ENCODE assay signal across 8 cellular contexts in the genomic region with DNA sequence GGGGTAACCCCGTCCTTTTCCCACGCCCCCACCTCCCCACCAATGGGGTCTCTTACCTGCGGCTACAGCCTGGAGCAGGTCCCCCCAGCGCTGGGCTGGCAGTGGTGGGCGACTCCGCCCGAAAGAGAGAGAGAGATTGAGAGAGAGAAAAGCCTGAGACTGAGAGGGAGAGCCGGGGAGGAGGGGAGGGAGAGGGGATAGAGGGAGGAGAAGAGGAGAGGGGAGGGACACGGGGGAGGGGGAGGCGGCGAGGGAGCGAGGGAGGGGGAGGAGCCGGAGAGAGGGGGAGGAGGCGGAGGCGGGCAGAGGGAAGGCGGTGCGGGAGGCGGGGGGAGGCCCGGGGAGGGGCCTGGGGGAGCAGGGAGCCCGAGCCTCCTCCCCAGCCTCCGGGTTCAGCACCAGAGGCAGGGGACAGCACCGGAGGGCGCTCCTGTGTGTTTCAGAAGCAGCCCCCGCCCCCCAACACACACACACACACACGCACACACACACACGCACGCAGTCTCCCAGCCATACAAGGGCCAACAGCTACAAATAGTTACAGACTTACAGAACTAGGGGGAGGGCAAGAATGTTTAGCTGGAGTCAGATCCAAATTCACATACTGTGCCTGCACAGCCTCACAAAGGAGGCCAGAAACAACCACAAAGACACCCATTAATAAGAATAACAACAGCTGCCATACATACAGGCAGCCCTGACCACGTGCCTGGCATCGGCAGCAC. TPM values are rescaled to one million over a fixed set of nuclear protein-coding genes. Genes with fewer than 3 reads are reported as not detected.
DNase-seq lines count a peak whose midpoint lies in the region; ATAC-seq and TF ChIP-seq lines count a peak whose summit lies in the region.

A gene with protein sequence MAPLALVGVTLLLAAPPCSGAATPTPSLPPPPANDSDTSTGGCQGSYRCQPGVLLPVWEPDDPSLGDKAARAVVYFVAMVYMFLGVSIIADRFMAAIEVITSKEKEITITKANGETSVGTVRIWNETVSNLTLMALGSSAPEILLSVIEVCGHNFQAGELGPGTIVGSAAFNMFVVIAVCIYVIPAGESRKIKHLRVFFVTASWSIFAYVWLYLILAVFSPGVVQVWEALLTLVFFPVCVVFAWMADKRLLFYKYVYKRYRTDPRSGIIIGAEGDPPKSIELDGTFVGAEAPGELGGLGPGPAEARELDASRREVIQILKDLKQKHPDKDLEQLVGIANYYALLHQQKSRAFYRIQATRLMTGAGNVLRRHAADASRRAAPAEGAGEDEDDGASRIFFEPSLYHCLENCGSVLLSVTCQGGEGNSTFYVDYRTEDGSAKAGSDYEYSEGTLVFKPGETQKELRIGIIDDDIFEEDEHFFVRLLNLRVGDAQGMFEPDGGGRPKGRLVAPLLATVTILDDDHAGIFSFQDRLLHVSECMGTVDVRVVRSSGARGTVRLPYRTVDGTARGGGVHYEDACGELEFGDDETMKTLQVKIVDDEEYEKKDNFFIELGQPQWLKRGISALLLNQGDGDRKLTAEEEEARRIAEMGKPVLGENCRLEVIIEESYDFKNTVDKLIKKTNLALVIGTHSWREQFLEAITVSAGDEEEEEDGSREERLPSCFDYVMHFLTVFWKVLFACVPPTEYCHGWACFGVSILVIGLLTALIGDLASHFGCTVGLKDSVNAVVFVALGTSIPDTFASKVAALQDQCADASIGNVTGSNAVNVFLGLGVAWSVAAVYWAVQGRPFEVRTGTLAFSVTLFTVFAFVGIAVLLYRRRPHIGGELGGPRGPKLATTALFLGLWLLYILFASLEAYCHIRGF (minus strand): TSS at position 161 of the 725 bp plus-strand sequence. CDS start 5,490 bp downstream, outside the sequence.

- no peaks in the 10 kb centered on the region for H3K9me3 ChIP-seq in breast epithelium

- intact Hi-C loops in breast epithelium (cut with DNase I; ENCODE audit: low total_unique reads): no loop called here

- H3K27ac ChIP-seq in breast epithelium: no peak within 1 kb of the TSS

- H3K4me3 ChIP-seq in breast epithelium: peak within 1 kb of the TSS in 2 of 3 donors; percentile 9 to 45

- H3K27me3 ChIP-seq in breast epithelium: peaks cover 0 to 49% of the 10 kb centered on the region in 2 donors

- ATAC-seq in GM21717 (IDR thresholded peaks at IDR 0.05; ENCODE audit: unreplicated experiment): no peak

- peaks cover 0 to 10% of the 10 kb centered on the region in 2 donors for H3K4me1 ChIP-seq in breast epithelium

- no peak for TF ChIP-seq POLR2A in breast epithelium (IDR thresholded peaks at IDR 0.05)

- TF ChIP-seq CTCF in breast epithelium (IDR thresholded peaks at IDR 0.05): no peak

- H3K36me3 ChIP-seq in breast epithelium: no peaks in the 10 kb centered on the region

- peak; percentile 79 for DNase-seq in EH (ENCODE audit: low read depth)
- DNase-seq in NCI-H1092 (lab: John Stamatoyannopoulos, UW): peak; percentile 29
- peak; percentile 79 for DNase-seq in UCSD-AML1 (lab: John Stamatoyannopoulos, UW; ENCODE audit: unreplicated experiment)
- peak in 1 of 2 donors; percentile 78 for DNase-seq in breast epithelium (ENCODE audit: low spot score in 2 of 2)
- peak; percentile 76 for DNase-seq in iris pigment epithelial cell (ENCODE audit: low read depth)
- DNase-seq in stimulated activated CD4-positive, alpha-beta T cell treated with anti-CD3 and anti-CD28 coated beads, Interleukin-1b, Interleukin-23, amount 100 ng/mL, for 48 hours: peak; percentile 59
- no peak for DNase-seq in putamen (ENCODE audit: low spot score)

RNA-seq across cellular contexts. Expression of the gene that starts here (rescaled TPM):
- total RNA-seq in breast epithelium: under 1 TPM in 2 of 3 donors, not detected in 1; under 0.01 to 0.29 TPM
